Comparison of ENCODE assay signal across 20 cellular contexts in genomic region chr7:127976722-127977121, GRCh38. TPM values are rescaled to one million over a fixed set of nuclear protein-coding genes. Genes with fewer than 3 reads are reported as not detected.
DNase-seq lines count a peak whose midpoint lies in the region; TF ChIP-seq lines count a peak whose summit lies in the region.
"Had no signal": no experiment of that assay in that cellular context is flagged by ENCODE, and none has a peak within 500 bp of the region (broad histone marks: within the 10 kb centered on the region; RNA-seq: fewer than 3 reads in every experiment).

No MANE protein-coding gene starts in this region.

- peak overlapping the region; percentile 68 for H3K4me2 ChIP-seq in neural progenitor cell

- H3K36me3 ChIP-seq in neural progenitor cell = no peaks in the 10 kb centered on the region

- no peaks in the 10 kb centered on the region for H4K20me1 ChIP-seq in neural progenitor cell (ENCODE audit: low read depth)

- H3K9ac ChIP-seq in neural progenitor cell = no peak overlapping the region

- intact Hi-C loops in Calu3 (cut with micrococcal nuclease; ENCODE audit: unreplicated experiment) = no loop called here
- intact Hi-C loops in activated T-helper 1 cell treated with anti-CD3 and anti-CD28 coated beads, Interleukin-12 subunit alpha, Interleukin-12 subunit beta, Interleukin-2, Interleukin-4 antibody, amounts not matched to agents 30 ng/mL and 10 ng/mL and 1 ng/mL, durations not matched to agents 14 hours and 24 hours and 36 hours (cut with micrococcal nuclease) = no loop called here

- H3K4me3 ChIP-seq in neural progenitor cell = peak overlapping the region; percentile 18
- H3K4me3 ChIP-seq: GM12878, K562 had no signal

- H3K9me3 ChIP-seq in neural progenitor cell (ENCODE audit: low read depth) = no peaks in the 10 kb centered on the region

- peaks cover 41% of the 10 kb centered on the region for H3K4me1 Mint-ChIP-seq in Calu3 (ENCODE audit: low read depth, unreplicated experiment)
- H3K4me1 Mint-ChIP-seq in neural progenitor cell = peaks cover 50% of the 10 kb centered on the region
- peaks cover 6% of the 10 kb centered on the region for H3K4me1 Mint-ChIP-seq in activated T-helper 1 cell treated with anti-CD3 and anti-CD28 coated beads, Interleukin-12 subunit alpha, Interleukin-12 subunit beta, Interleukin-2, Interleukin-4 antibody, amounts not matched to agents 30 ng/mL and 10 ng/mL and 1 ng/mL, durations not matched to agents 14 hours and 24 hours and 36 hours (ENCODE audit: low read depth)

- H3K27ac Mint-ChIP-seq in Calu3 (ENCODE audit: unreplicated experiment) (peak overlapping the region; percentile 9), neural progenitor cell (peak overlapping the region; percentile 97)
- H3K27ac Mint-ChIP-seq in activated T-helper 1 cell treated with anti-CD3 and anti-CD28 coated beads, Interleukin-12 subunit alpha, Interleukin-12 subunit beta, Interleukin-2, Interleukin-4 antibody, amounts not matched to agents 30 ng/mL and 10 ng/mL and 1 ng/mL, durations not matched to agents 14 hours and 24 hours and 36 hours = no peak overlapping the region

- H3K36me3 Mint-ChIP-seq in Calu3 (ENCODE audit: insufficient read depth, unreplicated experiment) (peaks cover 30% of the 10 kb centered on the region), neural progenitor cell (peaks cover 17% of the 10 kb centered on the region)
- H3K36me3 Mint-ChIP-seq in activated T-helper 1 cell treated with anti-CD3 and anti-CD28 coated beads, Interleukin-12 subunit alpha, Interleukin-12 subunit beta, Interleukin-2, Interleukin-4 antibody, amounts not matched to agents 30 ng/mL and 10 ng/mL and 1 ng/mL, durations not matched to agents 14 hours and 24 hours and 36 hours (ENCODE audit: low read depth) = peaks cover 43% of the 10 kb centered on the region

- H3K27me3 Mint-ChIP-seq in Calu3 (ENCODE audit: unreplicated experiment) (no peaks in the 10 kb centered on the region), neural progenitor cell (ENCODE audit: insufficient read depth, low read depth) (peaks cover 14% of the 10 kb centered on the region)
- no peaks in the 10 kb centered on the region for H3K27me3 Mint-ChIP-seq in activated T-helper 1 cell treated with anti-CD3 and anti-CD28 coated beads, Interleukin-12 subunit alpha, Interleukin-12 subunit beta, Interleukin-2, Interleukin-4 antibody, amounts not matched to agents 30 ng/mL and 10 ng/mL and 1 ng/mL, durations not matched to agents 14 hours and 24 hours and 36 hours (ENCODE audit: insufficient read depth)
- H3K27me3 Mint-ChIP-seq: CD4-positive, alpha-beta memory T cell had no signal

- no peaks in the 10 kb centered on the region for H3K27me3 ChIP-seq in neural progenitor cell

- H3K79me2 ChIP-seq in neural progenitor cell (ENCODE audit: low read depth) = no peaks in the 10 kb centered on the region

- peaks cover 33% of the 10 kb centered on the region for H3F3A ChIP-seq in neural progenitor cell (ENCODE audit: low read depth)

- no peak overlapping the region for H2AFZ ChIP-seq in neural progenitor cell (replicated peaks)

- BruUV-seq in Calu3 (replicated peaks; lab: Mats Ljungman, UMichigan) = no TSS peak

- H3K27ac ChIP-seq in neural progenitor cell = peak overlapping the region; percentile 92
- H3K27ac ChIP-seq: HL-60 had no signal

- CTCF ChIA-PET in Calu3 (lab: Charles Lee) = no interaction called here

- H3K4me1 ChIP-seq in neural progenitor cell = peaks cover 54% of the 10 kb centered on the region

- H3K4me3 Mint-ChIP-seq in Calu3 (ENCODE audit: low read depth, unreplicated experiment) (no peak overlapping the region), neural progenitor cell (peak overlapping the region; percentile 59)
- no peak overlapping the region for H3K4me3 Mint-ChIP-seq in activated T-helper 1 cell treated with anti-CD3 and anti-CD28 coated beads, Interleukin-12 subunit alpha, Interleukin-12 subunit beta, Interleukin-2, Interleukin-4 antibody, amounts not matched to agents 30 ng/mL and 10 ng/mL and 1 ng/mL, durations not matched to agents 14 hours and 24 hours and 36 hours
- H3K4me3 Mint-ChIP-seq: CD4-positive, alpha-beta memory T cell had no signal

- no peak for TF ChIP-seq CTCF in Calu3 (IDR thresholded peaks at IDR 0.05; ENCODE audit: unreplicated experiment)
- TF ChIP-seq CTCF in neural progenitor cell (IDR thresholded peaks at IDR 0.05) = no peak

- DNase-seq in Calu3 (no peak), astrocyte of the hippocampus (ENCODE audit: low read depth, low spot score) (peak; percentile 4), epidermal melanocyte (ENCODE audit: insufficient read length, low spot score) (peak; percentile 56), neural progenitor cell (ENCODE audit: low spot score) (peak; percentile 63), DMS53 (lab: John Stamatoyannopoulos, UW) (no peak), KG1 (lab: John Stamatoyannopoulos, UW) (no peak), SK-N-DZ (ENCODE audit: low spot score) (no peak)
- DNase-seq in activated T-helper 1 cell treated with anti-CD3 and anti-CD28 coated beads, Interleukin-12 subunit alpha, Interleukin-12 subunit beta, Interleukin-2, Interleukin-4 antibody, amounts not matched to agents 30 ng/mL and 10 ng/mL and 1 ng/mL, durations not matched to agents 14 hours and 24 hours and 36 hours (ENCODE audit: low spot score) = no peak
- DNase-seq: 8988T; CD4-positive, alpha-beta memory T cell; DND-41; GDM1; NCI-H1048; NCI-H146; NCI-H2081 treated with DMSO at 0.1 percent for 48 hours; NCI-H510A; Right ventricle myocardium superior had no signal

- H3K9me3 Mint-ChIP-seq in Calu3 (ENCODE audit: low read depth, unreplicated experiment) (peaks cover 16% of the 10 kb centered on the region), neural progenitor cell (peaks cover 16% of the 10 kb centered on the region)
- H3K9me3 Mint-ChIP-seq in activated T-helper 1 cell treated with anti-CD3 and anti-CD28 coated beads, Interleukin-12 subunit alpha, Interleukin-12 subunit beta, Interleukin-2, Interleukin-4 antibody, amounts not matched to agents 30 ng/mL and 10 ng/mL and 1 ng/mL, durations not matched to agents 14 hours and 24 hours and 36 hours = peaks cover 25% of the 10 kb centered on the region

RNA-seq across cellular contexts. Expression of gene LRRC4, which starts 54.5 kb away (rescaled TPM):
- not detected in 2 replicates for total RNA-seq in Calu3 (2022)
- 19.8 and 26.9 TPM in 2 replicates for total RNA-seq in neural progenitor cell (ENCODE audit: low replicate concordance)
- total RNA-seq in activated T-helper 1 cell treated with anti-CD3 and anti-CD28 coated beads, Interleukin-12 subunit alpha, Interleukin-12 subunit beta, Interleukin-2, Interleukin-4 antibody, amounts not matched to agents 30 ng/mL and 10 ng/mL and 1 ng/mL, durations not matched to agents 14 hours and 24 hours and 36 hours = 1.3 and 2.1 TPM in 2 replicates
- polyA plus RNA-seq in SK-N-DZ (2014; cell fraction: cytosol; rRNA removed) = 1.4 and 1.9 TPM in 2 replicates
- polyA plus RNA-seq in SK-N-DZ (2014; cell fraction: nucleus; rRNA removed) = 1.4 and 1.9 TPM in 2 replicates
- total RNA-seq: CD4-positive, alpha-beta memory T cell; K562 had no signal
- polyA plus RNA-seq: CD4-positive, alpha-beta memory T cell had no signal

Comparison
In these comparisons a context has a peak if more than half of its experiments do, and no peak if none do; other contexts are left out.
1. DNase-seq: peak in astrocyte of the hippocampus (single experiment), epidermal melanocyte (single experiment) and neural progenitor cell (single experiment); none in Calu3 (single experiment), DMS53 (single experiment), KG1 (single experiment), activated T-helper 1 cell treated with anti-CD3 and anti-CD28 coated beads, Interleukin-12 subunit alpha, Interleukin-12 subunit beta, Interleukin-2, Interleukin-4 antibody, amounts not matched to agents 30 ng/mL and 10 ng/mL and 1 ng/mL, durations not matched to agents 14 hours and 24 hours and 36 hours (single experiment) and SK-N-DZ (single experiment).